ENCODE assay signal across 20 cellular contexts in genomic region chr17:49054342-49055092, GRCh38. TPM values are rescaled to one million over a fixed set of nuclear protein-coding genes. Genes with fewer than 3 reads are reported as not detected.
DNase-seq lines count a peak whose midpoint lies in the region; ATAC-seq and TF ChIP-seq lines count a peak whose summit lies in the region.
"Had no signal": no experiment of that assay in that cellular context is flagged by ENCODE, and none has a peak within 500 bp of the region (broad histone marks: within the 10 kb centered on the region; RNA-seq: fewer than 3 reads in every experiment).

No MANE protein-coding gene starts in this region.

- H3K27me3 ChIP-seq in GM23338 (ENCODE audit: insufficient read depth) (no peaks in the 10 kb centered on the region), neural progenitor cell (no peaks in the 10 kb centered on the region)

- peak overlapping the region; percentile 29 for H3K4me3 ChIP-seq in GM23338
- H3K4me3 ChIP-seq in neural progenitor cell, result no peak overlapping the region

- no peaks in the 10 kb centered on the region for H3K9me2 ChIP-seq in GM23338 (ENCODE audit: insufficient read depth)

- peak overlapping the region; percentile 89 for H3K27ac ChIP-seq in GM23338 (ENCODE audit: low read depth)
- peak overlapping the region; percentile 83 for H3K27ac ChIP-seq in neural progenitor cell

- peaks cover 18% of the 10 kb centered on the region for H3K27me3 Mint-ChIP-seq in GM23338 (ENCODE audit: insufficient read depth, low read depth, poor library complexity)
- peaks cover 5% of the 10 kb centered on the region for H3K27me3 Mint-ChIP-seq in glutamatergic neuron (ENCODE audit: unreplicated experiment)
- H3K27me3 Mint-ChIP-seq in neural progenitor cell (ENCODE audit: insufficient read depth, low read depth), result peaks cover 2% of the 10 kb centered on the region

- no peak overlapping the region for H3K9ac ChIP-seq in neural progenitor cell

- TF ChIP-seq CTCF in GM23338 (conservative IDR thresholded peaks at IDR 0.05; ENCODE audit: low read depth in 2 of 2), result no peak
- TF ChIP-seq CTCF in glutamatergic neuron (IDR thresholded peaks at IDR 0.05; ENCODE audit: partially characterized antibody, unreplicated experiment), result no peak
- TF ChIP-seq CTCF in neural progenitor cell (IDR thresholded peaks at IDR 0.05), result no peak

- H3K4me1 Mint-ChIP-seq in GM23338 (peaks cover 46% of the 10 kb centered on the region), glutamatergic neuron (ENCODE audit: low read depth, unreplicated experiment) (peaks cover 15% of the 10 kb centered on the region), neural progenitor cell (peaks cover 9% of the 10 kb centered on the region)

- H3K27ac Mint-ChIP-seq in GM23338, result no peak overlapping the region; the same call in 1 of the 2 replicates
- H3K27ac Mint-ChIP-seq in glutamatergic neuron (ENCODE audit: unreplicated experiment), result peak overlapping the region; percentile 76
- H3K27ac Mint-ChIP-seq in neural progenitor cell, result no peak overlapping the region

- H3K36me3 ChIP-seq in GM23338 (ENCODE audit: insufficient read depth), result peaks cover 42% of the 10 kb centered on the region
- H3K36me3 ChIP-seq in neural progenitor cell, result peaks cover 31% of the 10 kb centered on the region

- H3F3A ChIP-seq in GM23338 (replicated peaks; ENCODE audit: low read depth), result peaks cover 40% of the 10 kb centered on the region
- H3F3A ChIP-seq in neural progenitor cell (ENCODE audit: low read depth), result peaks cover 91% of the 10 kb centered on the region

- H3K79me2 ChIP-seq in GM23338 (replicated peaks; ENCODE audit: insufficient read depth) (no peaks in the 10 kb centered on the region), neural progenitor cell (ENCODE audit: low read depth) (peaks cover 8% of the 10 kb centered on the region)

- H3K9me3 Mint-ChIP-seq in GM23338, result no peaks in the 10 kb centered on the region
- peaks cover 3% of the 10 kb centered on the region for H3K9me3 Mint-ChIP-seq in glutamatergic neuron (ENCODE audit: unreplicated experiment)
- no peaks in the 10 kb centered on the region for H3K9me3 Mint-ChIP-seq in neural progenitor cell

- H3K4me3 Mint-ChIP-seq in GM23338 (peak overlapping the region; percentile 18; the same call in 1 of the 3 replicates), glutamatergic neuron (ENCODE audit: unreplicated experiment) (no peak overlapping the region), neural progenitor cell (no peak overlapping the region)

- no peaks in the 10 kb centered on the region for H3K9me3 ChIP-seq in neural progenitor cell (ENCODE audit: low read depth)

- H3K36me3 Mint-ChIP-seq in GM23338 (ENCODE audit: low read depth) (peaks cover 63% of the 10 kb centered on the region), glutamatergic neuron (ENCODE audit: unreplicated experiment) (no peaks in the 10 kb centered on the region), neural progenitor cell (peaks cover 30% of the 10 kb centered on the region)

- DNase-seq in GM23338 (ENCODE audit: low spot score) (no peak), NCI-H82 (lab: John Stamatoyannopoulos, UW) (peak; percentile 58), glutamatergic neuron (no peak), neural progenitor cell (ENCODE audit: low spot score) (no peak), islet precursor cell (no peak), NCI-H2029 (lab: John Stamatoyannopoulos, UW) (no peak)
- DNase-seq: COR-L47; EL; IMR-90; Kasumi-1; MM.1S; NCI-H1105; NCI-H1694 treated with DMSO at 0.1 percent for 48 hours; NCI-H345; NCI-H526; NK-92 treated with Interleukin-12 subunit alpha and Interleukin-12 subunit beta, amount 100 ng/mL, for 24 hours; PC-3 had no signal

- H3K4me2 ChIP-seq in GM23338 (peak overlapping the region; percentile 70), neural progenitor cell (no peak overlapping the region)

- H3K4me1 ChIP-seq in GM23338 (ENCODE audit: insufficient read depth) (peaks cover 52% of the 10 kb centered on the region), neural progenitor cell (peaks cover 46% of the 10 kb centered on the region)

- H2AFZ ChIP-seq in GM23338 (no peak overlapping the region), neural progenitor cell (replicated peaks) (no peak overlapping the region)

- ATAC-seq in GM23338 (peak; percentile 13), GM18873 (IDR thresholded peaks at IDR 0.05; ENCODE audit: low FRiP score, unreplicated experiment) (no peak), HG03097 (IDR thresholded peaks at IDR 0.05; ENCODE audit: low FRiP score, unreplicated experiment) (no peak)
- ATAC-seq: HCT116 had no signal

- H4K20me1 ChIP-seq in GM23338 (replicated peaks; ENCODE audit: insufficient read depth), result peaks cover 33% of the 10 kb centered on the region
- peaks cover 56% of the 10 kb centered on the region for H4K20me1 ChIP-seq in neural progenitor cell (ENCODE audit: low read depth)

TF ChIP-seq in GM23338, 12 proteins besides CTCF, POLR2A, EP300 and RAD21 (continues in another document):
- no peak for TF ChIP-seq CREB1 (CRISPR knock-in tag; IDR thresholded peaks at IDR 0.05; ENCODE audit: low read depth)
- TF ChIP-seq ETS1 (IDR thresholded peaks at IDR 0.05), result no peak
- TF ChIP-seq EZH2phosphoT487 (IDR thresholded peaks at IDR 0.05; ENCODE audit: unreplicated experiment), result no peak
- no peak for TF ChIP-seq STAT1 (IDR thresholded peaks at IDR 0.05; ENCODE audit: unreplicated experiment)
- TF ChIP-seq JUNB (IDR thresholded peaks at IDR 0.05; ENCODE audit: unreplicated experiment), result no peak
- no peak for TF ChIP-seq ZNF114 (CRISPR knock-in tag; IDR thresholded peaks at IDR 0.05)
- no peak for TF ChIP-seq POLR2AphosphoS5 (IDR thresholded peaks at IDR 0.05; ENCODE audit: low read depth)
- no peak for TF ChIP-seq EZH2 (IDR thresholded peaks at IDR 0.05; ENCODE audit: low read depth, unreplicated experiment)
- TF ChIP-seq ZNF331 (CRISPR knock-in tag; IDR thresholded peaks at IDR 0.05; ENCODE audit: low read depth), result no peak

RNA-seq across cellular contexts. Expression of gene IGF2BP1, which starts 57.3 kb away (rescaled TPM):
- 231 and 249 TPM in 2 replicates for total RNA-seq in GM23338 (2014; rRNA removed; shearing (Covaris generic))
- polyA plus RNA-seq in GM23338 (2016; fragmentation: Nextera tagmentation; extraction: Ambion mirVana), result 66.1 and 68.6 TPM in 2 replicates
- total RNA-seq in glutamatergic neuron (ENCODE audit: unreplicated experiment), result 260 TPM
- total RNA-seq in neural progenitor cell (ENCODE audit: low replicate concordance), result 129 and 137 TPM in 2 replicates
